25 cellular contexts compared by ENCODE assay signal in genomic region chr17:63132509-63132911, GRCh38.
DNase-seq lines count a peak whose midpoint lies in the region; ATAC-seq and TF ChIP-seq lines count a peak whose summit lies in the region.
"Had no signal": no experiment of that assay in that cellular context is flagged by ENCODE, and none has a peak within 500 bp of the region (broad histone marks: within the 10 kb centered on the region; RNA-seq: fewer than 3 reads in every experiment).

No MANE protein-coding gene starts in this region.

- intact Hi-C loops in spleen (cut with DNase I; ENCODE audit: low total_unique reads): no loop called here

- H3K27ac ChIP-seq in spleen: no peak overlapping the region
- H3K27ac ChIP-seq: stomach, transverse colon had no signal

- ATAC-seq in GM18520 (IDR thresholded peaks at IDR 0.05; ENCODE audit: unreplicated experiment) (no peak), HG02678 (IDR thresholded peaks at IDR 0.05; ENCODE audit: unreplicated experiment) (no peak)
- ATAC-seq: activated CD4-positive, alpha-beta T cell treated with anti-CD3 and anti-CD28 coated beads for 36 hours; left cardiac atrium had no signal

- H3K9me3 ChIP-seq in spleen: no peaks in the 10 kb centered on the region
- H3K9me3 ChIP-seq: stomach, transverse colon had no signal

- H3K4me1 ChIP-seq in spleen: no peaks in the 10 kb centered on the region
- H3K4me1 ChIP-seq: transverse colon had no signal

- H3K4me3 Mint-ChIP-seq in neural crest cell: no peak overlapping the region
- H3K4me3 Mint-ChIP-seq: activated CD4-positive, alpha-beta T cell treated with anti-CD3 and anti-CD28 coated beads for 36 hours; activated naive CD8-positive, alpha-beta T cell; CD4-positive, alpha-beta memory T cell had no signal

- TF ChIP-seq POLR2A in spleen (IDR thresholded peaks at IDR 0.05): no peak

- no peak for TF ChIP-seq CTCF in neural crest cell (conservative IDR thresholded peaks at IDR 0.05)
- no peak for TF ChIP-seq CTCF in spleen (IDR thresholded peaks at IDR 0.05 in 8 of 11, conservative IDR thresholded peaks at IDR 0.05 in 3 of 11)

- no peak overlapping the region for H3K4me3 ChIP-seq in spleen
- H3K4me3 ChIP-seq: skin epidermis, stomach, transverse colon had no signal

- H3K9me3 Mint-ChIP-seq in neural crest cell: no peaks in the 10 kb centered on the region

- H3K27me3 Mint-ChIP-seq in neural crest cell (ENCODE audit: low read depth): no peaks in the 10 kb centered on the region
- H3K27me3 Mint-ChIP-seq: activated CD4-positive, alpha-beta T cell treated with anti-CD3 and anti-CD28 coated beads for 36 hours; activated naive CD8-positive, alpha-beta T cell; CD4-positive, alpha-beta memory T cell had no signal

- 91 to 100% (median 96%) methylated on average over 1 of the region's 1 CpG for WGBS in spleen, 5 donors

- H3K4me1 Mint-ChIP-seq in neural crest cell: peaks cover 26% of the 10 kb centered on the region
- H3K4me1 Mint-ChIP-seq: activated CD4-positive, alpha-beta T cell treated with anti-CD3 and anti-CD28 coated beads for 36 hours; CD4-positive, alpha-beta memory T cell had no signal

- H3K27me3 ChIP-seq in spleen (replicated peaks in 1 of 7): no peaks in the 10 kb centered on the region
- H3K27me3 ChIP-seq: stomach, transverse colon had no signal

- peak overlapping the region; percentile 13 for H3K27ac Mint-ChIP-seq in neural crest cell (ENCODE audit: unreplicated experiment)
- H3K27ac Mint-ChIP-seq: activated CD4-positive, alpha-beta T cell treated with anti-CD3 and anti-CD28 coated beads for 36 hours; activated naive CD8-positive, alpha-beta T cell; CD4-positive, alpha-beta memory T cell had no signal

- DNase-seq in COLO829 (ENCODE audit: low spot score) (peak; percentile 78), amniotic epithelial cell (ENCODE audit: low read depth) (peak; percentile 82), globus pallidus (ENCODE audit: low spot score) (peak; percentile 56), neural crest cell (ENCODE audit: low read depth, low spot score) (no peak), spleen (no peak), NOMO-1 (lab: John Stamatoyannopoulos, UW; ENCODE audit: unreplicated experiment in 2 of 2) (no peak)
- DNase-seq: activated CD4-positive, alpha-beta T cell treated with anti-CD3 and anti-CD28 coated beads for 36 hours; activated effector memory CD4-positive, alpha-beta T cell treated with Interleukin-2 at 50 U/mL for 16 hours; activated T-cell treated with anti-CD3 and anti-CD28 coated beads for 4 hours; aorta; CD4-positive, alpha-beta memory T cell; central memory CD4-positive, alpha-beta T cell; DMS 273 treated with DMSO at 0.1 percent for 48 hours; left cardiac atrium; mammary epithelial cell; NCI-H2029; NCI-H2227 treated with DMSO at 0.1 percent for 48 hours; occipital lobe; stimulated activated CD4-positive, alpha-beta T cell treated with anti-CD3 and anti-CD28 coated beads, Interleukin-1b, Interleukin-23, amount 100 ng/mL, for 48 hours; stomach; transverse colon had no signal

- H3K36me3 ChIP-seq in spleen: no peaks in the 10 kb centered on the region
- H3K36me3 ChIP-seq: stomach, transverse colon had no signal

- no peaks in the 10 kb centered on the region for H3K36me3 Mint-ChIP-seq in neural crest cell (ENCODE audit: low read depth)

Comparison
In these comparisons a context has a peak if more than half of its experiments do, and no peak if none do; other contexts are left out.
1. DNase-seq: peak in COLO829 (single experiment), amniotic epithelial cell (single experiment) and globus pallidus (single experiment); none in neural crest cell (single experiment), spleen (single experiment) and NOMO-1 (0 of 2).